ENCODE assay signal across 14 cellular contexts in genomic region chr7:131501930-131502685, GRCh38. TPM values are rescaled to one million over a fixed set of nuclear protein-coding genes. Genes with fewer than 3 reads are reported as not detected.
DNase-seq lines count a peak whose midpoint lies in the region; ATAC-seq, FAIRE-seq and TF ChIP-seq lines count a peak whose summit lies in the region.
"Had no signal": no experiment of that assay in that cellular context is flagged by ENCODE, and none has a peak within 500 bp of the region (broad histone marks: within the 10 kb centered on the region; RNA-seq: fewer than 3 reads in every experiment).

No MANE protein-coding gene starts in this region.

- no peak overlapping the region for H3K18ac ChIP-seq in H9 (ENCODE audit: insufficient read length, low read depth, low read length)

- H3K9me3 ChIP-seq in H9 (ENCODE audit: control insufficient read depth, low read depth, low read length) (no peaks in the 10 kb centered on the region), RWPE2 (ENCODE audit: severe bottlenecking) (no peaks in the 10 kb centered on the region), heart right ventricle (no peaks in the 10 kb centered on the region)
- H3K9me3 ChIP-seq: left lung, vagina had no signal

- no peak overlapping the region for H3K4me3 Mint-ChIP-seq in H9
- no peak overlapping the region for H3K4me3 Mint-ChIP-seq in stimulated activated effector memory CD8-positive, alpha-beta T cell treated with anti-CD3 and anti-CD28 coated beads, Interleukin-12 subunit alpha, Interleukin-12 subunit beta, amount 100 ng/mL, for 72 hours
- H3K4me3 Mint-ChIP-seq: activated T-helper 1 cell treated with anti-CD3 and anti-CD28 coated beads, Interleukin-12 subunit alpha, Interleukin-12 subunit beta, Interleukin-2, Interleukin-4 antibody, amounts not matched to agents 30 ng/mL and 10 ng/mL and 1 ng/mL, durations not matched to agents 14 hours and 24 hours and 36 hours had no signal

- DNase-seq in H9 (no peak), RWPE2 (ENCODE audit: low spot score) (no peak), heart right ventricle (no peak), RCC 7860 (ENCODE audit: low spot score) (no peak), COLO668 (lab: John Stamatoyannopoulos, UW; ENCODE audit: unreplicated experiment) (no peak)
- DNase-seq in stimulated activated effector memory CD8-positive, alpha-beta T cell treated with anti-CD3 and anti-CD28 coated beads, Interleukin-12 subunit alpha, Interleukin-12 subunit beta, amount 100 ng/mL, for 72 hours (ENCODE audit: low spot score in 2 of 2): no peak
- DNase-seq: cerebellar nuclear complex, left lung, NCI-H1092 treated with DMSO at 0.1 percent for 48 hours, retina had no signal

- peak overlapping the region; percentile 93 to 95 (median 94); a peak in 6 of 7 replicates for H3K27ac Mint-ChIP-seq in H9
- H3K27ac Mint-ChIP-seq in stimulated activated effector memory CD8-positive, alpha-beta T cell treated with anti-CD3 and anti-CD28 coated beads, Interleukin-12 subunit alpha, Interleukin-12 subunit beta, amount 100 ng/mL, for 72 hours: peak overlapping the region; percentile 59

- intact Hi-C loops in heart right ventricle (cut with DNase I): loop anchor here in 1 of 10 donors (10.0 kb wide), 1 partner anchor 387 kb away; no protein-coding TSS in a partner anchor

- H3K79me2 ChIP-seq in H9 (ENCODE audit: insufficient read depth, low read length): no peaks in the 10 kb centered on the region

- H3K4me2 ChIP-seq in H9 (ENCODE audit: insufficient read depth, insufficient read length, low read length): no peak overlapping the region

- no peak overlapping the region for H4K91ac ChIP-seq in H9 (ENCODE audit: insufficient read length, low read depth, low read length)

- no peak overlapping the region for H2AK5ac ChIP-seq in H9 (ENCODE audit: insufficient read length, low read length)

- H3K36me3 ChIP-seq in RWPE2 (ENCODE audit: low read depth): peaks cover 8% of the 10 kb centered on the region; the same call in 1 of the 2 replicates
- H3K36me3 ChIP-seq in heart right ventricle: peaks cover 0 to 99% (median 17%) of the 10 kb centered on the region in 9 donors
- H3K36me3 ChIP-seq: vagina had no signal

- H3K79me1 ChIP-seq in H9 (ENCODE audit: insufficient read depth, low read depth, low read length, poor library complexity, severe bottlenecking): peaks cover under 1% of the 10 kb centered on the region

- H4K5ac ChIP-seq in H9 (ENCODE audit: insufficient read length, low read depth, low read length): no peak overlapping the region

- H3T11ph ChIP-seq in H9 (ENCODE audit: low read length): no peak overlapping the region

- H3K27ac ChIP-seq in H9 (ENCODE audit: insufficient read length, low read depth, low read length): no peak overlapping the region
- no peak overlapping the region for H3K27ac ChIP-seq in RWPE2 (ENCODE audit: poor library complexity, severe bottlenecking)
- peak overlapping the region; percentile 26 to 91 (median 62) for H3K27ac ChIP-seq in heart right ventricle
- H3K27ac ChIP-seq: foreskin keratinocyte had no signal

- H4K20me1 ChIP-seq in H9 (ENCODE audit: control insufficient read depth, insufficient read depth, insufficient read length): no peaks in the 10 kb centered on the region

- no peak overlapping the region for H2AFZ ChIP-seq in H9 (ENCODE audit: low read length)

- H3K4me1 ChIP-seq in H9 (ENCODE audit: insufficient read depth, low read length): no peaks in the 10 kb centered on the region
- H3K4me1 ChIP-seq in RWPE2 (ENCODE audit: insufficient read depth, poor library complexity, severe bottlenecking): no peaks in the 10 kb centered on the region
- H3K4me1 ChIP-seq in heart right ventricle: peaks cover 15 to 53% (median 37%) of the 10 kb centered on the region in 9 donors
- H3K4me1 ChIP-seq: foreskin keratinocyte had no signal

- H3K4me3 ChIP-seq in RWPE2 (ENCODE audit: severe bottlenecking): no peak overlapping the region
- no peak overlapping the region for H3K4me3 ChIP-seq in heart right ventricle
- H3K4me3 ChIP-seq: left lung, vagina had no signal

- no peaks in the 10 kb centered on the region for H3K23me2 ChIP-seq in H9 (ENCODE audit: insufficient read length, low read depth, low read length, poor library complexity, severe bottlenecking)

- H3K4ac ChIP-seq in H9 (ENCODE audit: low read depth, low read length): no peak overlapping the region

- H2BK5ac ChIP-seq in H9 (ENCODE audit: insufficient read length, low read length): no peak overlapping the region

- no peak overlapping the region for H3K14ac ChIP-seq in H9 (ENCODE audit: insufficient read depth, low read length)

- no peak overlapping the region for H2BK12ac ChIP-seq in H9 (ENCODE audit: insufficient read length, low read depth, low read length)

- H3K9me3 Mint-ChIP-seq in H9: no peaks in the 10 kb centered on the region
- no peaks in the 10 kb centered on the region for H3K9me3 Mint-ChIP-seq in stimulated activated effector memory CD8-positive, alpha-beta T cell treated with anti-CD3 and anti-CD28 coated beads, Interleukin-12 subunit alpha, Interleukin-12 subunit beta, amount 100 ng/mL, for 72 hours
- H3K9me3 Mint-ChIP-seq: activated T-helper 1 cell treated with anti-CD3 and anti-CD28 coated beads, Interleukin-12 subunit alpha, Interleukin-12 subunit beta, Interleukin-2, Interleukin-4 antibody, amounts not matched to agents 30 ng/mL and 10 ng/mL and 1 ng/mL, durations not matched to agents 14 hours and 24 hours and 36 hours had no signal

- no peak for FAIRE-seq in RCC 7860 (lab: Jason Lieb, UNC)

- H2BK20ac ChIP-seq in H9 (ENCODE audit: low read depth, low read length, poor library complexity, severe bottlenecking): no peak overlapping the region

- TF ChIP-seq CTCF in H9 (conservative IDR thresholded peaks at IDR 0.05): no peak
- TF ChIP-seq CTCF in RWPE2 (IDR thresholded peaks at IDR 0.05; ENCODE audit: poor library complexity, severe bottlenecking): no peak
- no peak for TF ChIP-seq CTCF in heart right ventricle (IDR thresholded peaks at IDR 0.05)

- peaks cover 7 to 17% of the 10 kb centered on the region in 2 experiments; a peak in 3 of 4 replicates for H3K4me1 Mint-ChIP-seq in H9
- H3K4me1 Mint-ChIP-seq in stimulated activated effector memory CD8-positive, alpha-beta T cell treated with anti-CD3 and anti-CD28 coated beads, Interleukin-12 subunit alpha, Interleukin-12 subunit beta, amount 100 ng/mL, for 72 hours: peaks cover 26% of the 10 kb centered on the region

- H4K8ac ChIP-seq in H9 (replicated peaks; ENCODE audit: insufficient read length, low read depth, low read length): no peak overlapping the region

- no peaks in the 10 kb centered on the region; the same call in none of the 2 replicates for H3K27me3 Mint-ChIP-seq in H9 (ENCODE audit: low read depth)

- no peak overlapping the region for H2BK120ac ChIP-seq in H9 (ENCODE audit: low read depth, low read length, poor library complexity, severe bottlenecking)

- no peak overlapping the region for H3K9ac ChIP-seq in H9 (ENCODE audit: extremely low read depth, insufficient read length, low read length)

- no peak overlapping the region for H3K56ac ChIP-seq in H9 (ENCODE audit: insufficient read length, low read depth, low read length)

- H3K36me3 Mint-ChIP-seq in H9 (ENCODE audit: insufficient read depth in 1 of 3, low read depth in 3 of 3): peaks cover 59 to 97% (median 86%) of the 10 kb centered on the region in 3 experiments
- peaks cover 10% of the 10 kb centered on the region for H3K36me3 Mint-ChIP-seq in stimulated activated effector memory CD8-positive, alpha-beta T cell treated with anti-CD3 and anti-CD28 coated beads, Interleukin-12 subunit alpha, Interleukin-12 subunit beta, amount 100 ng/mL, for 72 hours

- no peak overlapping the region for H3K23ac ChIP-seq in H9 (ENCODE audit: insufficient read length, low read depth, low read length)

- H3K27me3 ChIP-seq in H9 (ENCODE audit: insufficient read depth, low read length) (no peaks in the 10 kb centered on the region), RWPE2 (ENCODE audit: insufficient read depth, poor library complexity, severe bottlenecking) (no peaks in the 10 kb centered on the region), heart right ventricle (no peaks in the 10 kb centered on the region)
- H3K27me3 ChIP-seq: foreskin keratinocyte, left lung, vagina had no signal

- H2BK15ac ChIP-seq in H9 (ENCODE audit: low read depth, low read length): no peak overlapping the region

- no CpG with 5 or more reads among the region's 14 CpGs for WGBS in H9 (ENCODE audit: extremely low coverage, insufficient read length, low lambda C conversion rate)
- 66 to 77% methylated on average over 14 of the region's 14 CpGs for WGBS in heart right ventricle, 2 donors

- ATAC-seq in RWPE2 (ENCODE audit: low read depth): peak; percentile 4; the same call in 1 of the 3 replicates
- peak in 4 of 8 donors; percentile 10 to 28 (median 17) for ATAC-seq in heart right ventricle
- no peak for ATAC-seq in stimulated activated effector memory CD8-positive, alpha-beta T cell treated with anti-CD3 and anti-CD28 coated beads, Interleukin-12 subunit alpha, Interleukin-12 subunit beta, amount 100 ng/mL, for 72 hours
- no peak for ATAC-seq in HG02623 (IDR thresholded peaks at IDR 0.05; ENCODE audit: unreplicated experiment)

RNA-seq across cellular contexts. Expression of gene PODXL, which starts 54.3 kb away (rescaled TPM):
- total RNA-seq in H9 (2021): 727 and 732 TPM in 2 replicates
- 100 to 1,000 TPM in 1 of 10 donors, 10 to 100 TPM in 9; 43.7 to 162 (median 71.0) TPM for total RNA-seq in heart right ventricle
- polyA plus RNA-seq in heart right ventricle: 10 to 100 TPM; 34.4 to 41.3 TPM

Comparison
In these comparisons a context has a peak if more than half of its experiments do, and no peak if none do; other contexts are left out.
1. H3K27ac ChIP-seq: peak in heart right ventricle (10 of 10); none in H9 (single experiment) and RWPE2 (single experiment).